In the genomic region with DNA sequence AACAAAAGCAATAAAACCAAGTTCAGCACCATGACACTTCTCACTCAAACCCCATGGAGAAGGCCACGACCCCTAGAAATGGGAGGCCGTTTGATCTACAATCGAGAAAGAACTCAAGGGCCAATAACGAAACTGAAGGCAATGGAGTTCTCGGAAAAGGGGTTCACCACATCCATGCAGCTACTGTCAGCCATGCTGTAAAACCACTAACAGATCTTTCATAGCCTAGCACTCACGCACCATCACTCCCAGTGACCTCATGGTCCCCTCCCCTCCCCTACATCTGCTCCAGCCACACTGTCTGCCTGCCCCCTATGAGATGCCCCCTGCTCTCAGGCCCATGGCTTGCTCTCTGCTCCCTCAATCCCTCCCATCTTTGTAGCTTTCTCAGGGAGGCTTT, we compare ENCODE assay signal across 24 cellular contexts.
A peak's percentile ranks its signal among the peaks of the same experiment; 100 is the strongest.
DNase-seq lines count a peak whose midpoint lies in the region; ATAC-seq lines count a peak whose summit lies in the region.
"Had no signal": no experiment of that assay in that cellular context is flagged by ENCODE, and none has a peak within 500 bp of the region (broad histone marks: within the 10 kb centered on the region; RNA-seq: fewer than 3 reads in every experiment).

No MANE protein-coding gene starts in this region.

- H3K4me1 Mint-ChIP-seq in activated T-helper 17 cell treated with anti-CD3 and anti-CD28 coated beads, Interleukin-2, amount 50 U/mL, for 72 hours = peaks cover 5% of the 10 kb centered on the region
- peaks cover 22 to 49% of the 10 kb centered on the region in 2 donors for H3K4me1 Mint-ChIP-seq in natural killer cell treated with Interleukin-12 subunit alpha and Interleukin-12 subunit beta and Interleukin-15 and Interleukin-18, amount 100 ng/mL, for 72 hours (ENCODE audit: low read depth in 2 of 2)

- peak; percentile 67 for DNase-seq in natural killer cell treated with Interleukin-12 subunit alpha and Interleukin-12 subunit beta and Interleukin-15 and Interleukin-18, amount 100 ng/mL, for 72 hours (ENCODE audit: low spot score)
- no peak for DNase-seq in SKM-1 treated with dmso at 0.1 percent for 144 hours (lab: John Stamatoyannopoulos, UW; ENCODE audit: unreplicated experiment)
- no peak for DNase-seq in GM03348 (ENCODE audit: low spot score)
- DNase-seq in HT-29 (ENCODE audit: low spot score) = no peak
- DNase-seq: activated CD4-positive, alpha-beta T cell treated with anti-CD3 and anti-CD28 coated beads for 4 hours; Calu3; dermis blood vessel endothelial cell; esophagus squamous epithelium; hippocampal formation; KBM-7; left colon; mammary epithelial cell; MG63; NCI-H1417 treated with DMSO at 0.1 percent for 48 hours; NCI-H510A treated with DMSO at 0.1 percent for 48 hours; SHP77; sigmoid colon; stimulated activated naive CD4-positive, alpha-beta T cell treated with Interleukin-2 at 50 U/mL for 16 hours; uterus had no signal

- no peak overlapping the region for H3K27ac Mint-ChIP-seq in activated T-helper 17 cell treated with anti-CD3 and anti-CD28 coated beads, Interleukin-2, amount 50 U/mL, for 72 hours
- peak overlapping the region; percentile 83 to 91 for H3K27ac Mint-ChIP-seq in natural killer cell treated with Interleukin-12 subunit alpha and Interleukin-12 subunit beta and Interleukin-15 and Interleukin-18, amount 100 ng/mL, for 72 hours
- H3K27ac Mint-ChIP-seq: activated naive CD4-positive, alpha-beta T cell treated with anti-CD3 and anti-CD28 coated beads, Interleukin-2, amount 50 U/mL, for 24 hours; activated T-helper 1 cell treated with anti-CD3 and anti-CD28 coated beads, Interleukin-12 subunit alpha, Interleukin-12 subunit beta, Interleukin-2, Interleukin-4 antibody, amounts not matched to agents 30 ng/mL and 10 ng/mL and 1 ng/mL, durations not matched to agents 14 hours and 24 hours and 36 hours had no signal

- ATAC-seq in GM18867 (IDR thresholded peaks at IDR 0.05; ENCODE audit: unreplicated experiment) (peak; percentile 48), HG02885 (IDR thresholded peaks at IDR 0.05; ENCODE audit: poor library complexity, unreplicated experiment) (peak; percentile 39)
- peak; percentile 76 for ATAC-seq in activated T-helper 17 cell treated with anti-CD3 and anti-CD28 coated beads, Interleukin-2, amount 50 U/mL, for 72 hours (replicated peaks)
- ATAC-seq in natural killer cell treated with Interleukin-12 subunit alpha and Interleukin-12 subunit beta and Interleukin-15 and Interleukin-18, amount 100 ng/mL, for 72 hours = peak; percentile 92 to 94
- ATAC-seq: left colon had no signal

- peaks cover 7% of the 10 kb centered on the region for H3K9me3 Mint-ChIP-seq in activated T-helper 17 cell treated with anti-CD3 and anti-CD28 coated beads, Interleukin-2, amount 50 U/mL, for 72 hours
- peaks cover under 1% of the 10 kb centered on the region for H3K9me3 Mint-ChIP-seq in natural killer cell treated with Interleukin-12 subunit alpha and Interleukin-12 subunit beta and Interleukin-15 and Interleukin-18, amount 100 ng/mL, for 72 hours
- H3K9me3 Mint-ChIP-seq: activated naive CD4-positive, alpha-beta T cell treated with anti-CD3 and anti-CD28 coated beads, Interleukin-2, amount 50 U/mL, for 24 hours had no signal

- no peak overlapping the region for H3K4me3 Mint-ChIP-seq in activated T-helper 17 cell treated with anti-CD3 and anti-CD28 coated beads, Interleukin-2, amount 50 U/mL, for 72 hours
- peak overlapping the region; percentile 47 for H3K4me3 Mint-ChIP-seq in natural killer cell treated with Interleukin-12 subunit alpha and Interleukin-12 subunit beta and Interleukin-15 and Interleukin-18, amount 100 ng/mL, for 72 hours
- H3K4me3 Mint-ChIP-seq: activated naive CD4-positive, alpha-beta T cell treated with anti-CD3 and anti-CD28 coated beads, Interleukin-2, amount 50 U/mL, for 24 hours; activated T-helper 1 cell treated with anti-CD3 and anti-CD28 coated beads, Interleukin-12 subunit alpha, Interleukin-12 subunit beta, Interleukin-2, Interleukin-4 antibody, amounts not matched to agents 30 ng/mL and 10 ng/mL and 1 ng/mL, durations not matched to agents 14 hours and 24 hours and 36 hours had no signal

- no peaks in the 10 kb centered on the region for H3K36me3 Mint-ChIP-seq in activated T-helper 17 cell treated with anti-CD3 and anti-CD28 coated beads, Interleukin-2, amount 50 U/mL, for 72 hours (ENCODE audit: low read depth)
- H3K36me3 Mint-ChIP-seq in natural killer cell treated with Interleukin-12 subunit alpha and Interleukin-12 subunit beta and Interleukin-15 and Interleukin-18, amount 100 ng/mL, for 72 hours = peaks cover 3% of the 10 kb centered on the region

- no peaks in the 10 kb centered on the region for H3K27me3 Mint-ChIP-seq in activated T-helper 17 cell treated with anti-CD3 and anti-CD28 coated beads, Interleukin-2, amount 50 U/mL, for 72 hours
- H3K27me3 Mint-ChIP-seq in natural killer cell treated with Interleukin-12 subunit alpha and Interleukin-12 subunit beta and Interleukin-15 and Interleukin-18, amount 100 ng/mL, for 72 hours = no peaks in the 10 kb centered on the region
- H3K27me3 Mint-ChIP-seq: activated naive CD4-positive, alpha-beta T cell treated with anti-CD3 and anti-CD28 coated beads, Interleukin-2, amount 50 U/mL, for 24 hours had no signal

Comparison
In these comparisons a context has a peak if more than half of its experiments do, and no peak if none do; other contexts are left out.
1. ATAC-seq: peak in every context shown above with its lines; median percentile 93 in natural killer cell treated with Interleukin-12 subunit alpha and Interleukin-12 subunit beta and Interleukin-15 and Interleukin-18, amount 100 ng/mL, for 72 hours; 76 in activated T-helper 17 cell treated with anti-CD3 and anti-CD28 coated beads, Interleukin-2, amount 50 U/mL, for 72 hours; 48 in GM18867; 39 in HG02885.